1 cellular context compared by ENCODE assay signal in genomic region chr20:408843-409696, GRCh38.
A peak's percentile ranks its signal among the peaks of the same experiment; 100 is the strongest.
TF ChIP-seq lines count a peak whose summit lies in the region.

No MANE protein-coding gene starts in this region.

TF ChIP-seq in K562, 482 proteins besides CTCF, POLR2A, EP300 and RAD21:
- TF ChIP-seq TFAP4 (CRISPR knock-in tag; IDR thresholded peaks at IDR 0.05; ENCODE audit: borderline replicate concordance): 0 out of 2 replicates have a peak, but pooled peaks have one; percentile 4
- TF ChIP-seq ZNF143 (CRISPR knock-in tag; IDR thresholded peaks at IDR 0.05): 0 out of 2 replicates have a peak, but pooled peaks have one; percentile 12
- no peak for TF ChIP-seq FOXP4 (CRISPR knock-in tag; IDR thresholded peaks at IDR 0.05; ENCODE audit: borderline replicate concordance)
- no peak for TF ChIP-seq ZNF217 (CRISPR knock-in tag; IDR thresholded peaks at IDR 0.05)
- TF ChIP-seq TEAD1 (CRISPR knock-in tag; IDR thresholded peaks at IDR 0.05): 0 out of 4 replicates have a peak, but pooled peaks of 1 of the 2 experiments have one; percentile 7
- 0 out of 2 replicates have a peak, but pooled peaks have one; percentile 4 for TF ChIP-seq ZNF511 (CRISPR knock-in tag; IDR thresholded peaks at IDR 0.05)
- TF ChIP-seq ZNF175 (CRISPR knock-in tag; IDR thresholded peaks at IDR 0.05; ENCODE audit: low read depth): 0 out of 2 replicates have a peak, but pooled peaks have one; percentile 36
- no peak for TF ChIP-seq PRMT5 (CRISPR knock-in tag; IDR thresholded peaks at IDR 0.05)
- 0 out of 2 replicates have a peak, but pooled peaks have one; percentile 31 for TF ChIP-seq ZNF395 (CRISPR knock-in tag; IDR thresholded peaks at IDR 0.05)
- TF ChIP-seq GABPA (tag; conservative IDR thresholded peaks at IDR 0.05; ENCODE audit: low read depth): no peak
- no peak for TF ChIP-seq CHD2 (IDR thresholded peaks at IDR 0.05; ENCODE audit: low read depth, low read length)
